Comparison of ENCODE assay signal across 9 cellular contexts in genomic region chr5:137344723-137345322, GRCh38.
A peak's percentile ranks its signal among the peaks of the same experiment; 100 is the strongest.
DNase-seq lines count a peak whose midpoint lies in the region; ATAC-seq and TF ChIP-seq lines count a peak whose summit lies in the region.
"Had no signal": no experiment of that assay in that cellular context is flagged by ENCODE, and none has a peak within 500 bp of the region (broad histone marks: within the 10 kb centered on the region; RNA-seq: fewer than 3 reads in every experiment).

No MANE protein-coding gene starts in this region.

- peaks cover 0 to 31% (median 12%) of the 10 kb centered on the region in 9 donors for H3K4me1 ChIP-seq in heart right ventricle
- H3K4me1 ChIP-seq in hepatocyte (ENCODE audit: insufficient read depth), result no peaks in the 10 kb centered on the region

- intact Hi-C loops in heart right ventricle (cut with DNase I) (loop anchor here in 3 of 10 donors (10.0 kb wide), 3 partner anchors 150 to 260 kb away; partner anchors contain the start of gene SPOCK1 (in 1 of the 3)), Right ventricle myocardium inferior (cut with DNase I) (no loop called here)

- H3K9me3 ChIP-seq in heart right ventricle, result no peaks in the 10 kb centered on the region
- no peaks in the 10 kb centered on the region for H3K9me3 ChIP-seq in hepatocyte (ENCODE audit: low read depth)

- no peaks in the 10 kb centered on the region for H3K27me3 ChIP-seq in heart right ventricle
- H3K27me3 ChIP-seq in hepatocyte, result peaks cover 4% of the 10 kb centered on the region

- no peak overlapping the region for H3K4me3 ChIP-seq in heart right ventricle
- no peak overlapping the region for H3K4me3 ChIP-seq in hepatocyte

- H3K79me2 ChIP-seq in hepatocyte, result no peaks in the 10 kb centered on the region

- H3K36me3 ChIP-seq in heart right ventricle, result no peaks in the 10 kb centered on the region
- no peaks in the 10 kb centered on the region for H3K36me3 ChIP-seq in hepatocyte (replicated peaks; ENCODE audit: insufficient read depth, low read depth)

- peak in 8 of 9 donors; percentile 52 to 73 (median 61) for TF ChIP-seq CTCF in heart right ventricle (IDR thresholded peaks at IDR 0.05)
- TF ChIP-seq CTCF in hepatocyte (IDR thresholded peaks at IDR 0.05; ENCODE audit: poor library complexity), result peak; percentile 56

- DNase-seq in heart right ventricle (peak in 1 of 2 donors; percentile 17), Right ventricle myocardium inferior (ENCODE audit: missing footprints) (no peak), NCI-H1092 treated with DMSO at 0.1 percent for 48 hours (lab: John Stamatoyannopoulos, UW) (peak; percentile 51), hepatocyte (ENCODE audit: low spot score) (peak; percentile 39), substantia nigra (lab: John Stamatoyannopoulos, UW) (peak in 19 of 49 donors; percentile 2 to 51 (median 19))
- DNase-seq in activated CD4-positive, alpha-beta T cell treated with anti-CD3 and anti-CD28 coated beads, Interleukin-2, amount 50 U/mL, for 48 hours, result peak; percentile 21 to 39

- peak in 2 of 8 donors; percentile 20 to 22 for ATAC-seq in heart right ventricle
- no peak for ATAC-seq in Right ventricle myocardium inferior
- ATAC-seq in HG03025 (IDR thresholded peaks at IDR 0.05; ENCODE audit: low FRiP score, unreplicated experiment), result no peak
- no peak for ATAC-seq in HG03378 (IDR thresholded peaks at IDR 0.05; ENCODE audit: unreplicated experiment)
- ATAC-seq: stimulated activated naive CD8-positive, alpha-beta T cell treated with anti-CD3 and anti-CD28 coated beads, Interleukin-15, amount 100 ng/mL, for 72 hours had no signal

- H3K4me2 ChIP-seq in hepatocyte, result no peak overlapping the region

- H3K9me2 ChIP-seq in hepatocyte (replicated peaks; ENCODE audit: insufficient read depth), result no peaks in the 10 kb centered on the region

- WGBS in heart right ventricle, 2 donors, result 33 to 38% methylated on average over 6 of the region's 6 CpGs
- WGBS in hepatocyte (ENCODE audit: low lambda C conversion rate, missing lambda C conversion rate), result 25% methylated on average over 6 of the region's 6 CpGs

- no peak overlapping the region for H2AFZ ChIP-seq in hepatocyte

- H4K20me1 ChIP-seq in hepatocyte (ENCODE audit: insufficient read depth, poor library complexity, severe bottlenecking), result no peaks in the 10 kb centered on the region

- H3K27ac ChIP-seq in heart right ventricle (no peak overlapping the region), hepatocyte (no peak overlapping the region), substantia nigra (ENCODE audit: low read depth, low read length, poor library complexity, severe bottlenecking) (peak overlapping the region; percentile 11)
